ENCODE assay signal across 9 cellular contexts in genomic region chr6:31538805-31539400, GRCh38. TPM values are rescaled to one million over a fixed set of nuclear protein-coding genes. Genes with fewer than 3 reads are reported as not detected.
DNase-seq lines count a peak whose midpoint lies in the region; ATAC-seq and TF ChIP-seq lines count a peak whose summit lies in the region.
"Had no signal": no experiment of that assay in that cellular context is flagged by ENCODE, and none has a peak within 500 bp of the region (broad histone marks: within the 10 kb centered on the region; RNA-seq: fewer than 3 reads in every experiment).

No MANE protein-coding gene starts in this region.

- peak overlapping the region in 5 of 7 donors; percentile 29 to 66 (median 41) for H3K27ac Mint-ChIP-seq in CD14-positive monocyte
- peak overlapping the region; percentile 52 to 100 (median 99) for H3K27ac Mint-ChIP-seq in naive thymus-derived CD4-positive, alpha-beta T cell

- no peak for ATAC-seq in naive thymus-derived CD4-positive, alpha-beta T cell
- ATAC-seq in HG02623 (IDR thresholded peaks at IDR 0.05; ENCODE audit: unreplicated experiment) = no peak
- ATAC-seq in HG02884 (IDR thresholded peaks at IDR 0.05; ENCODE audit: unreplicated experiment) = no peak

- H3K9me3 Mint-ChIP-seq in CD14-positive monocyte = peaks cover 0 to 2% (median 0%) of the 10 kb centered on the region in 7 donors
- peaks cover 0 to 7% (median 0%) of the 10 kb centered on the region in 11 donors for H3K9me3 Mint-ChIP-seq in naive thymus-derived CD4-positive, alpha-beta T cell

- H3K9me2 ChIP-seq in MM.1S (replicated peaks; ENCODE audit: insufficient read depth, low read length) = no peaks in the 10 kb centered on the region

- peak overlapping the region; percentile 89; the same call in 1 of the 2 replicates for H3K9ac ChIP-seq in MM.1S (ENCODE audit: low read length)

- H3K27me3 Mint-ChIP-seq in CD14-positive monocyte (ENCODE audit: low read depth in 3 of 3) = no peaks in the 10 kb centered on the region
- no peaks in the 10 kb centered on the region for H3K27me3 Mint-ChIP-seq in naive thymus-derived CD4-positive, alpha-beta T cell

- no peak for TF ChIP-seq POLR2A in ovary (IDR thresholded peaks at IDR 0.05)

- intact Hi-C loops in CD14-positive monocyte (cut with micrococcal nuclease) (no loop called here), ovary (cut with DNase I) (no loop called here)
- intact Hi-C loops in naive thymus-derived CD4-positive, alpha-beta T cell (cut with micrococcal nuclease) = no loop called here

- H3K4me1 ChIP-seq in MM.1S (ENCODE audit: low read length) (peaks cover 22% of the 10 kb centered on the region), ovary (ENCODE audit: insufficient read depth) (peaks cover 11% of the 10 kb centered on the region)
- H3K4me1 ChIP-seq in naive thymus-derived CD4-positive, alpha-beta T cell (ENCODE audit: control insufficient read depth in 2 of 2, insufficient read depth in 2 of 2, low read length in 2 of 2) = peaks cover 29 to 38% of the 10 kb centered on the region in 2 donors

- H3K36me3 ChIP-seq in MM.1S (replicated peaks; ENCODE audit: insufficient read depth, low read length) (peaks cover 21% of the 10 kb centered on the region), ovary (no peaks in the 10 kb centered on the region)
- peaks cover 22 to 63% (median 47%) of the 10 kb centered on the region in 3 experiments for H3K36me3 ChIP-seq in naive thymus-derived CD4-positive, alpha-beta T cell (ENCODE audit: control insufficient read depth in 2 of 3, insufficient read depth in 3 of 3, low read length in 3 of 3)

- CTCF ChIA-PET in naive thymus-derived CD4-positive, alpha-beta T cell (lab: Charles Lee) = interaction anchor here (0.5 to 1.4 kb wide), 3 partner anchors 41 to 60 kb away, joined by 3 read pairs; no protein-coding TSS in a partner anchor

- no peak for TF ChIP-seq EP300 in ovary (IDR thresholded peaks at IDR 0.05)

- H3K9me3 ChIP-seq in MM.1S (replicated peaks; ENCODE audit: insufficient read depth, low read length) (no peaks in the 10 kb centered on the region), ovary (no peaks in the 10 kb centered on the region)
- no peaks in the 10 kb centered on the region for H3K9me3 ChIP-seq in naive thymus-derived CD4-positive, alpha-beta T cell (ENCODE audit: control insufficient read depth in 2 of 3, low read length in 3 of 3)

- TF ChIP-seq CTCF in CD14-positive monocyte (IDR thresholded peaks at IDR 0.05) (no peak), MM.1S (IDR thresholded peaks at IDR 0.05; ENCODE audit: low read length) (no peak), choroid plexus epithelial cell (conservative IDR thresholded peaks at IDR 0.05; ENCODE audit: low read depth, low read length) (no peak), ovary (IDR thresholded peaks at IDR 0.05) (no peak)

- no peak for DNase-seq in CD14-positive monocyte (ENCODE audit: low spot score)
- DNase-seq in MM.1S = no peak
- DNase-seq in choroid plexus epithelial cell (ENCODE audit: low read depth) = no peak
- no peak for DNase-seq in naive thymus-derived CD4-positive, alpha-beta T cell
- DNase-seq in ovary = no peak
- DNase-seq in NCI-H187 treated with DMSO at 0.1 percent for 48 hours (lab: John Stamatoyannopoulos, UW) = no peak

- POLR2A ChIA-PET in naive thymus-derived CD4-positive, alpha-beta T cell (lab: Charles Lee) = interaction anchor here (0.6 to 53.8 kb wide), 6 partner anchors 10 to 207 kb away, joined by 4 to 3078 read pairs (median 7); partner anchors contain the start of genes AIF1, LST1, LTA and LTB

- H3K36me3 Mint-ChIP-seq in CD14-positive monocyte = peaks cover 60 to 66% of the 10 kb centered on the region in 2 donors
- H3K36me3 Mint-ChIP-seq in naive thymus-derived CD4-positive, alpha-beta T cell = peaks cover 32 to 48% (median 42%) of the 10 kb centered on the region in 5 donors

- no peak overlapping the region for H3K27ac ChIP-seq in MM.1S (ENCODE audit: low read length)
- H3K27ac ChIP-seq in naive thymus-derived CD4-positive, alpha-beta T cell (ENCODE audit: low read depth, low read length) = peak overlapping the region; percentile 97
- no peak overlapping the region for H3K27ac ChIP-seq in ovary

- H3K4me2 ChIP-seq in MM.1S (ENCODE audit: low read depth, low read length) = peak overlapping the region; percentile 99

- peaks cover 22% of the 10 kb centered on the region for H3F3A ChIP-seq in MM.1S (ENCODE audit: insufficient read depth, low read length)

- peak overlapping the region in 1 of 2 donors; percentile 23 for H3K4me3 Mint-ChIP-seq in CD14-positive monocyte
- peak overlapping the region; percentile 73 to 99 (median 98) for H3K4me3 Mint-ChIP-seq in naive thymus-derived CD4-positive, alpha-beta T cell

- no peak overlapping the region for H2AFZ ChIP-seq in MM.1S (ENCODE audit: low read length)

- no peak overlapping the region for H3K4me3 ChIP-seq in MM.1S (ENCODE audit: low read length)
- H3K4me3 ChIP-seq in choroid plexus epithelial cell (ENCODE audit: low read depth, low read length) = peak overlapping the region; percentile 14
- peak overlapping the region; percentile 77 for H3K4me3 ChIP-seq in naive thymus-derived CD4-positive, alpha-beta T cell (ENCODE audit: low read length)
- H3K4me3 ChIP-seq in ovary = no peak overlapping the region

- H4K20me1 ChIP-seq in MM.1S (ENCODE audit: insufficient read depth, low read length) = peaks cover 49% of the 10 kb centered on the region

- peaks cover 36% of the 10 kb centered on the region for H3K4me1 Mint-ChIP-seq in CD14-positive monocyte
- H3K4me1 Mint-ChIP-seq in naive thymus-derived CD4-positive, alpha-beta T cell = peaks cover 39 to 73% (median 61%) of the 10 kb centered on the region in 7 donors

- H3K27me3 ChIP-seq in MM.1S (replicated peaks; ENCODE audit: insufficient read depth, low read length) (no peaks in the 10 kb centered on the region), ovary (no peaks in the 10 kb centered on the region)
- no peaks in the 10 kb centered on the region for H3K27me3 ChIP-seq in naive thymus-derived CD4-positive, alpha-beta T cell (ENCODE audit: control insufficient read depth in 2 of 2, insufficient read depth in 2 of 2, low read length in 2 of 2)

- WGBS in ovary, 3 donors = 39 to 53% (median 44%) methylated on average over 6 of the region's 6 CpGs

- H3K79me2 ChIP-seq in MM.1S (ENCODE audit: low read length) = peaks cover 91% of the 10 kb centered on the region

RNA-seq across cellular contexts. Expression of gene DDX39B, which starts 2.9 kb away (rescaled TPM):
- 10 to 100 TPM; 64.1 to 67.8 TPM for polyA plus RNA-seq in CD14-positive monocyte
- 100 to 1,000 TPM; 443 to 761 (median 546) TPM for total RNA-seq in naive thymus-derived CD4-positive, alpha-beta T cell
- polyA plus RNA-seq in naive thymus-derived CD4-positive, alpha-beta T cell = 100 to 1,000 TPM; 106 to 125 TPM
- 100 to 1,000 TPM; 212 to 404 (median 362) TPM for total RNA-seq in ovary
- 100 to 1,000 TPM; 219 to 278 TPM for polyA plus RNA-seq in ovary

RNA-seq across cellular contexts. Expression of gene ATP6V1G2, which starts 7.5 kb away (rescaled TPM):
- polyA plus RNA-seq in CD14-positive monocyte (not detected), ovary (1 to 10 TPM; 3.0 to 9.3 TPM)
- total RNA-seq in naive thymus-derived CD4-positive, alpha-beta T cell = 1 to 10 TPM; 2.7 to 7.5 (median 4.8) TPM
- 1 to 10 TPM in 1 of 2 donors, under 1 TPM in 1; 0.38 to 1.9 TPM for polyA plus RNA-seq in naive thymus-derived CD4-positive, alpha-beta T cell
- 1 to 10 TPM in 6 of 7 donors, under 1 TPM in 1; 0.93 to 3.7 (median 2.3) TPM for total RNA-seq in ovary

RNA-seq across cellular contexts. Expression of gene NFKBIL1, which starts 8.5 kb away (rescaled TPM):
- 10 to 100 TPM in 1 of 2 donors, 1 to 10 TPM in 1; 7.7 to 10.3 TPM for polyA plus RNA-seq in CD14-positive monocyte
- total RNA-seq in naive thymus-derived CD4-positive, alpha-beta T cell = 10 to 100 TPM in 4 of 5 experiments, 1 to 10 TPM in 1; 8.7 to 17.2 (median 11.6) TPM
- polyA plus RNA-seq in naive thymus-derived CD4-positive, alpha-beta T cell = 10 to 100 TPM in 1 of 2 donors, 1 to 10 TPM in 1; 9.4 to 13.8 TPM
- total RNA-seq in ovary = 10 to 100 TPM; 23.6 to 32.4 (median 27.5) TPM
- polyA plus RNA-seq in ovary = 10 to 100 TPM in 1 of 2 donors, 1 to 10 TPM in 1; 8.2 to 46.0 TPM

RNA-seq across cellular contexts. Expression of gene MCCD1, which starts 10.1 kb away (rescaled TPM):
- not detected for polyA plus RNA-seq in CD14-positive monocyte
- not detected for total RNA-seq in naive thymus-derived CD4-positive, alpha-beta T cell
- not detected for polyA plus RNA-seq in naive thymus-derived CD4-positive, alpha-beta T cell
- not detected for total RNA-seq in ovary
- polyA plus RNA-seq in ovary = not detected
- polyA plus RNA-seq: adipose tissue had no signal

RNA-seq across cellular contexts. Expression of gene LTA, which starts 33.2 kb away (rescaled TPM):
- polyA plus RNA-seq in CD14-positive monocyte (under 1 TPM in 1 of 2 donors, not detected in 1; 0.26 TPM), ovary (under 1 TPM; 0.17 to 0.43 TPM)
- 100 to 1,000 TPM in 1 of 5 experiments, 10 to 100 TPM in 4; 12.3 to 110 (median 20.2) TPM for total RNA-seq in naive thymus-derived CD4-positive, alpha-beta T cell
- polyA plus RNA-seq in naive thymus-derived CD4-positive, alpha-beta T cell = 10 to 100 TPM; 24.0 to 27.5 TPM
- 1 to 10 TPM in 1 of 7 donors, under 1 TPM in 1, not detected in 5; 0.18 to 1.3 TPM for total RNA-seq in ovary

Comparison
In these comparisons a context has a peak if more than half of its experiments do, and no peak if none do; other contexts are left out.
1. H3K4me3 ChIP-seq: peak in choroid plexus epithelial cell (single experiment) and naive thymus-derived CD4-positive, alpha-beta T cell (single experiment); none in MM.1S (single experiment) and ovary (single experiment).